In genomic region chr20:5687884-5688283, GRCh38 we compare ENCODE assay signal across 1 cellular context.
TF ChIP-seq lines count a peak whose summit lies in the region.

No MANE protein-coding gene starts in this region.

TF ChIP-seq in HepG2, 621 proteins besides CTCF, POLR2A, EP300 and RAD21 (continued from another document):
- no peak for TF ChIP-seq FOXJ3 (CRISPR knock-in tag; IDR thresholded peaks at IDR 0.05; ENCODE audit: borderline replicate concordance)
- TF ChIP-seq PPARG (CRISPR knock-in tag; conservative IDR thresholded peaks at IDR 0.05), result no peak
- no peak for TF ChIP-seq KDM6A (CRISPR knock-in tag; IDR thresholded peaks at IDR 0.05; ENCODE audit: low read depth)
- TF ChIP-seq, protein P1, sequence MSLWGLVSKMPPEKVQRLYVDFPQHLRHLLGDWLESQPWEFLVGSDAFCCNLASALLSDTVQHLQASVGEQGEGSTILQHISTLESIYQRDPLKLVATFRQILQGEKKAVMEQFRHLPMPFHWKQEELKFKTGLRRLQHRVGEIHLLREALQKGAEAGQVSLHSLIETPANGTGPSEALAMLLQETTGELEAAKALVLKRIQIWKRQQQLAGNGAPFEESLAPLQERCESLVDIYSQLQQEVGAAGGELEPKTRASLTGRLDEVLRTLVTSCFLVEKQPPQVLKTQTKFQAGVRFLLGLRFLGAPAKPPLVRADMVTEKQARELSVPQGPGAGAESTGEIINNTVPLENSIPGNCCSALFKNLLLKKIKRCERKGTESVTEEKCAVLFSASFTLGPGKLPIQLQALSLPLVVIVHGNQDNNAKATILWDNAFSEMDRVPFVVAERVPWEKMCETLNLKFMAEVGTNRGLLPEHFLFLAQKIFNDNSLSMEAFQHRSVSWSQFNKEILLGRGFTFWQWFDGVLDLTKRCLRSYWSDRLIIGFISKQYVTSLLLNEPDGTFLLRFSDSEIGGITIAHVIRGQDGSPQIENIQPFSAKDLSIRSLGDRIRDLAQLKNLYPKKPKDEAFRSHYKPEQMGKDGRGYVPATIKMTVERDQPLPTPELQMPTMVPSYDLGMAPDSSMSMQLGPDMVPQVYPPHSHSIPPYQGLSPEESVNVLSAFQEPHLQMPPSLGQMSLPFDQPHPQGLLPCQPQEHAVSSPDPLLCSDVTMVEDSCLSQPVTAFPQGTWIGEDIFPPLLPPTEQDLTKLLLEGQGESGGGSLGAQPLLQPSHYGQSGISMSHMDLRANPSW (CRISPR knock-in tag; IDR thresholded peaks at IDR 0.05; ENCODE audit: borderline replicate concordance), result no peak
- TF ChIP-seq, protein P2, sequence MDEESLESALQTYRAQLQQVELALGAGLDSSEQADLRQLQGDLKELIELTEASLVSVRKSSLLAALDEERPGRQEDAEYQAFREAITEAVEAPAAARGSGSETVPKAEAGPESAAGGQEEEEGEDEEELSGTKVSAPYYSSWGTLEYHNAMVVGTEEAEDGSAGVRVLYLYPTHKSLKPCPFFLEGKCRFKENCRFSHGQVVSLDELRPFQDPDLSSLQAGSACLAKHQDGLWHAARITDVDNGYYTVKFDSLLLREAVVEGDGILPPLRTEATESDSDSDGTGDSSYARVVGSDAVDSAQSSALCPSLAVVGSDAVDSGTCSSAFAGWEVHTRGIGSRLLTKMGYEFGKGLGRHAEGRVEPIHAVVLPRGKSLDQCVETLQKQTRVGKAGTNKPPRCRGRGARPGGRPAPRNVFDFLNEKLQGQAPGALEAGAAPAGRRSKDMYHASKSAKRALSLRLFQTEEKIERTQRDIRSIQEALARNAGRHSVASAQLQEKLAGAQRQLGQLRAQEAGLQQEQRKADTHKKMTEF (CRISPR knock-in tag; IDR thresholded peaks at IDR 0.05), result 0 out of 2 replicates have a peak, but pooled peaks have one; percentile 0
- TF ChIP-seq SMAD3 (CRISPR knock-in tag; IDR thresholded peaks at IDR 0.05), result no peak
